In genomic region chr2:225495706-225496105, GRCh38 we compare ENCODE assay signal across 1 cellular context.
TF ChIP-seq lines count a peak whose summit lies in the region.

No MANE protein-coding gene starts in this region.

TF ChIP-seq in HCT116, 20 proteins besides CTCF, POLR2A, EP300 and RAD21 (continued from another document):
- TF ChIP-seq FOSL1 (IDR thresholded peaks at IDR 0.05; ENCODE audit: low read depth) (no peak), YY1 (IDR thresholded peaks at IDR 0.05; ENCODE audit: extremely low read depth, insufficient replicate concordance, low read depth, low read length) (no peak), ZNF274 (IDR thresholded peaks at IDR 0.05; ENCODE audit: low read depth, low read length) (no peak), EZH2phosphoT487 (IDR thresholded peaks at IDR 0.05; ENCODE audit: borderline replicate concordance) (no peak)
